ENCODE assay signal across 26 cellular contexts in genomic region chr2:227826563-227826962, GRCh38. TPM values are rescaled to one million over a fixed set of nuclear protein-coding genes. Genes with fewer than 3 reads are reported as not detected.
DNase-seq lines count a peak whose midpoint lies in the region; ATAC-seq and TF ChIP-seq lines count a peak whose summit lies in the region.
"Had no signal": no experiment of that assay in that cellular context is flagged by ENCODE, and none has a peak within 500 bp of the region (broad histone marks: within the 10 kb centered on the region; RNA-seq: fewer than 3 reads in every experiment).

No MANE protein-coding gene starts in this region.

- WGBS in mammary epithelial cell (ENCODE audit: low coverage, missing lambda C conversion rate), result 0% methylated on average over 2 of the region's 2 CpGs

- peak overlapping the region; percentile 96 for H2AFZ ChIP-seq in mammary epithelial cell (ENCODE audit: low read depth, low read length)

- ATAC-seq in Right ventricle myocardium inferior, result no peak
- ATAC-seq: K562, left ventricle myocardium superior had no signal

- H3K36me3 ChIP-seq in mammary epithelial cell (ENCODE audit: insufficient read depth, low read length), result no peaks in the 10 kb centered on the region
- H3K36me3 ChIP-seq: sigmoid colon, SJSA1, tibial nerve had no signal

- peak overlapping the region; percentile 86 for H3K27ac ChIP-seq in RWPE1
- H3K27ac ChIP-seq in mammary epithelial cell (ENCODE audit: insufficient read depth, low read depth, low read length), result no peak overlapping the region
- H3K27ac ChIP-seq: sigmoid colon, SJSA1, tibial nerve had no signal

- intact Hi-C loops in mammary epithelial cell (cut with micrococcal nuclease), result no loop called here
- intact Hi-C loops in Right ventricle myocardium inferior (cut with DNase I), result no loop called here

- H3K4me1 Mint-ChIP-seq in activated T-cell treated with anti-CD3 and anti-CD28 coated beads, Interleukin-2, amount 50 U/mL, for 24 hours (ENCODE audit: low read depth), result peaks cover 9% of the 10 kb centered on the region
- H3K4me1 Mint-ChIP-seq in nephron progenitor cell, result no peaks in the 10 kb centered on the region
- H3K4me1 Mint-ChIP-seq: naive B cell had no signal

- CTCF ChIA-PET in RWPE1 (lab: Yijun Ruan, JAX) (no interaction called here), mammary epithelial cell (lab: Charles Lee; ENCODE audit: low non-redundant PET) (no interaction called here)

- H3K27me3 ChIP-seq in mammary epithelial cell (ENCODE audit: insufficient read depth, low read length), result no peaks in the 10 kb centered on the region
- H3K27me3 ChIP-seq: sigmoid colon, SJSA1, tibial nerve had no signal

- H3K9me3 Mint-ChIP-seq in activated T-cell treated with anti-CD3 and anti-CD28 coated beads, Interleukin-2, amount 50 U/mL, for 24 hours, result peaks cover 2% of the 10 kb centered on the region
- no peaks in the 10 kb centered on the region for H3K9me3 Mint-ChIP-seq in nephron progenitor cell
- H3K9me3 Mint-ChIP-seq: activated naive CD8-positive, alpha-beta T cell treated with anti-CD3 and anti-CD28 coated beads for 36 hours had no signal

- H3K4me3 Mint-ChIP-seq in activated T-cell treated with anti-CD3 and anti-CD28 coated beads, Interleukin-2, amount 50 U/mL, for 24 hours, result no peak overlapping the region
- H3K4me3 Mint-ChIP-seq in nephron progenitor cell, result no peak overlapping the region
- H3K4me3 Mint-ChIP-seq: activated naive CD8-positive, alpha-beta T cell treated with anti-CD3 and anti-CD28 coated beads for 36 hours had no signal

- dilution Hi-C loops in mammary epithelial cell (cut with HindIII; ENCODE audit: low sequenced_read_pairs), result no loop called here

- H3K9ac ChIP-seq in mammary epithelial cell (ENCODE audit: insufficient read depth, low read length), result no peak overlapping the region

- peak overlapping the region; percentile 13 for H3K27ac Mint-ChIP-seq in activated T-cell treated with anti-CD3 and anti-CD28 coated beads, Interleukin-2, amount 50 U/mL, for 24 hours
- peak overlapping the region; percentile 11 for H3K27ac Mint-ChIP-seq in nephron progenitor cell
- H3K27ac Mint-ChIP-seq: activated naive CD8-positive, alpha-beta T cell treated with anti-CD3 and anti-CD28 coated beads for 36 hours had no signal

- DNase-seq in activated T-cell treated with anti-CD3 and anti-CD28 coated beads, Interleukin-2, amount 50 U/mL, for 24 hours, result no peak
- DNase-seq in activated T-cell treated with anti-CD3 and anti-CD28 coated beads for 4 hours, result no peak
- no peak for DNase-seq in RWPE1 (ENCODE audit: low spot score)
- peak; percentile 33 for DNase-seq in mammary epithelial cell
- no peak for DNase-seq in nephron progenitor cell
- DNase-seq in Right ventricle myocardium inferior (ENCODE audit: missing footprints), result no peak
- DNase-seq in AG08396 (ENCODE audit: low spot score), result no peak
- DNase-seq in DMS114 treated with DMSO at 0.1 percent for 48 hours (lab: John Stamatoyannopoulos, UW; ENCODE audit: unreplicated experiment), result no peak
- DNase-seq: activated CD4-positive, CD25-positive, alpha-beta regulatory T cell; activated gamma-delta T cell; activated naive CD8-positive, alpha-beta T cell treated with anti-CD3 and anti-CD28 coated beads for 36 hours; GOT3; left ventricle myocardium superior; naive B cell; NCI-H1092 treated with DMSO at 0.1 percent for 48 hours; NCI-H187 treated with DMSO at 0.1 percent for 48 hours; NCI-H2171; NCI-H82; sigmoid colon; stimulated activated CD4-positive, alpha-beta T cell treated with anti-CD3 and anti-CD28 coated beads, Interleukin-12 subunit alpha, Interleukin-12 subunit beta, amount 100 ng/mL, for 4 hours; stimulated activated CD4-positive, alpha-beta T cell treated with anti-CD3 and anti-CD28 coated beads, Interleukin-2, amount 100 ng/mL, for 48 hours had no signal

- H3K9me3 ChIP-seq in mammary epithelial cell (replicated peaks; ENCODE audit: insufficient read depth, low read length), result no peaks in the 10 kb centered on the region
- H3K9me3 ChIP-seq: sigmoid colon, SJSA1, tibial nerve had no signal

- no peak for TF ChIP-seq CTCF in RWPE1 (conservative IDR thresholded peaks at IDR 0.05; ENCODE audit: low read depth)
- TF ChIP-seq CTCF in mammary epithelial cell (conservative IDR thresholded peaks at IDR 0.05 in 1 of 2, IDR thresholded peaks at IDR 0.05 in 1 of 2; ENCODE audit: extremely low read depth in 1 of 2, insufficient read depth in 1 of 2, low read depth in 1 of 2, low read length in 2 of 2), result no peak
- no peak for TF ChIP-seq CTCF in nephron progenitor cell (IDR thresholded peaks at IDR 0.05)

- H4K20me1 ChIP-seq in mammary epithelial cell (ENCODE audit: insufficient read depth, low read length), result no peaks in the 10 kb centered on the region

- H3K4me2 ChIP-seq in mammary epithelial cell (ENCODE audit: insufficient read depth, low read depth, low read length), result peak overlapping the region; percentile 66

- POLR2A ChIA-PET in RWPE1 (lab: Yijun Ruan, JAX; ENCODE audit: low non-redundant PET), result no interaction called here

- no TSS peak for BruUV-seq in mammary epithelial cell (replicated peaks; lab: Mats Ljungman, UMichigan)

- H3K4me1 ChIP-seq in mammary epithelial cell (ENCODE audit: insufficient read depth, low read length), result peaks cover 23% of the 10 kb centered on the region
- H3K4me1 ChIP-seq: sigmoid colon, tibial nerve had no signal

- in situ Hi-C loops in mammary epithelial cell (cut with MboI; ENCODE audit: low sequenced_read_pairs in 2 of 2), result no loop called here

- no peaks in the 10 kb centered on the region for H3K36me3 Mint-ChIP-seq in activated T-cell treated with anti-CD3 and anti-CD28 coated beads, Interleukin-2, amount 50 U/mL, for 24 hours (ENCODE audit: low read depth)
- H3K36me3 Mint-ChIP-seq in nephron progenitor cell (ENCODE audit: low read depth), result no peaks in the 10 kb centered on the region
- H3K36me3 Mint-ChIP-seq: activated naive CD8-positive, alpha-beta T cell treated with anti-CD3 and anti-CD28 coated beads for 36 hours; naive B cell had no signal

- no peaks in the 10 kb centered on the region for H3K27me3 Mint-ChIP-seq in activated T-cell treated with anti-CD3 and anti-CD28 coated beads, Interleukin-2, amount 50 U/mL, for 24 hours
- peaks cover 5% of the 10 kb centered on the region for H3K27me3 Mint-ChIP-seq in nephron progenitor cell (ENCODE audit: low read depth, poor library complexity)

- no peaks in the 10 kb centered on the region for H3K79me2 ChIP-seq in mammary epithelial cell (ENCODE audit: insufficient read depth, low read length)

- no peak overlapping the region for H3K4me3 ChIP-seq in mammary epithelial cell (replicated peaks in 1 of 3; ENCODE audit: insufficient read depth in 1 of 3, low read depth in 2 of 3, low read length in 3 of 3)
- H3K4me3 ChIP-seq: K562, sigmoid colon, SJSA1, tibial nerve had no signal

RNA-seq across cellular contexts. Expression of gene CCL20, which starts 12.9 kb away (rescaled TPM):
- total RNA-seq in mammary epithelial cell (1 to 10 TPM in 1 of 2 donors, under 1 TPM in 1; 0.33 to 1.2 TPM), Right ventricle myocardium inferior (not detected)
- 0.50 TPM for polyA plus RNA-seq in mammary epithelial cell
- not detected for polyA minus RNA-seq in mammary epithelial cell
- total RNA-seq: A673, left ventricle myocardium superior, SJSA1, tibial nerve had no signal
- polyA plus RNA-seq: K562 had no signal

RNA-seq across cellular contexts. Expression of gene DAW1, which starts 44.9 kb away (rescaled TPM):
- total RNA-seq in mammary epithelial cell (under 1 TPM in 1 of 2 donors, not detected in 1; under 0.01 TPM), Right ventricle myocardium inferior (not detected)
- 0.14 TPM for polyA plus RNA-seq in mammary epithelial cell
- not detected for polyA minus RNA-seq in mammary epithelial cell
- total RNA-seq: activated naive CD8-positive, alpha-beta T cell treated with anti-CD3 and anti-CD28 coated beads for 36 hours; K562; left ventricle myocardium superior; sigmoid colon; T-helper 1 cell treated with Interleukin-12 subunit alpha and Interleukin-12 subunit beta and Interleukin-4 antibody, amounts not matched to agents 30 ng/mL and 1 ng/mL, for 36 hours had no signal
- polyA plus RNA-seq: K562 had no signal
